In genomic region chr5:138933522-138934290, GRCh38 we compare ENCODE assay signal across 22 cellular contexts. TPM values are rescaled to one million over a fixed set of nuclear protein-coding genes. Genes with fewer than 3 reads are reported as not detected.
"Had no signal": no experiment of that assay in that cellular context is flagged by ENCODE, and none has a peak within 500 bp of the region (broad histone marks: within the 10 kb centered on the region; RNA-seq: fewer than 3 reads in every experiment).

No MANE protein-coding gene starts in this region.

- H3K9ac ChIP-seq: parathyroid adenoma had no signal

- H3K4me3 ChIP-seq: left lung, sigmoid colon, upper lobe of right lung had no signal

- ATAC-seq: activated CD4-positive, alpha-beta T cell treated with anti-CD3 and anti-CD28 coated beads for 36 hours; esophagus mucosa; left lung; natural killer cell; upper lobe of right lung had no signal

- H3K4me3 Mint-ChIP-seq: activated CD4-positive, alpha-beta T cell treated with anti-CD3 and anti-CD28 coated beads for 36 hours; activated naive CD4-positive, alpha-beta T cell treated with anti-CD3 and anti-CD28 coated beads for 36 hours; activated naive CD8-positive, alpha-beta T cell treated with anti-CD3 and anti-CD28 coated beads, Interleukin-2, amount 10 ng/mL, durations not matched to agents 7 days and 5 days; natural killer cell had no signal

- H3K27me3 Mint-ChIP-seq: activated CD4-positive, alpha-beta T cell treated with anti-CD3 and anti-CD28 coated beads for 36 hours; activated naive CD8-positive, alpha-beta T cell treated with anti-CD3 and anti-CD28 coated beads, Interleukin-2, amount 10 ng/mL, durations not matched to agents 7 days and 5 days had no signal

- DNase-seq: activated CD4-positive, alpha-beta T cell treated with anti-CD3 and anti-CD28 coated beads for 36 hours; activated CD4-positive, alpha-beta T cell treated with anti-CD3 and anti-CD28 coated beads, Interleukin-2, amount 50 U/mL, for 4 hours; activated naive CD4-positive, alpha-beta T cell treated with anti-CD3 and anti-CD28 coated beads for 36 hours; activated naive CD8-positive, alpha-beta T cell treated with anti-CD3 and anti-CD28 coated beads, Interleukin-2, amount 10 ng/mL, durations not matched to agents 7 days and 5 days; activated T-cell treated with anti-CD3 and anti-CD28 coated beads, Interleukin-2, amount 50 U/mL, for 48 hours; amygdala; effector memory CD4-positive, alpha-beta T cell; foreskin melanocyte; left lung; midbrain; natural killer cell; sigmoid colon; stimulated activated CD4-positive, alpha-beta T cell treated with anti-CD3 and anti-CD28 coated beads, Interleukin-2, amount 100 ng/mL, for 48 hours; stimulated activated naive CD4-positive, alpha-beta T cell treated with Interleukin-2 at 50 U/mL for 16 hours; T-helper 9 cell; upper lobe of right lung had no signal

- H3K27ac ChIP-seq: left lung, parathyroid adenoma, sigmoid colon, upper lobe of right lung had no signal

- H3K27ac Mint-ChIP-seq: activated CD4-positive, alpha-beta T cell treated with anti-CD3 and anti-CD28 coated beads for 36 hours; activated naive CD4-positive, alpha-beta T cell treated with anti-CD3 and anti-CD28 coated beads for 36 hours; activated naive CD8-positive, alpha-beta T cell treated with anti-CD3 and anti-CD28 coated beads, Interleukin-2, amount 10 ng/mL, durations not matched to agents 7 days and 5 days; natural killer cell had no signal

- H3K9me3 ChIP-seq: left lung, sigmoid colon, upper lobe of right lung had no signal

- FAIRE-seq: colon, endothelial cell of umbilical vein, kidney had no signal

- H3K9me3 Mint-ChIP-seq: activated naive CD4-positive, alpha-beta T cell treated with anti-CD3 and anti-CD28 coated beads for 36 hours; activated naive CD8-positive, alpha-beta T cell treated with anti-CD3 and anti-CD28 coated beads, Interleukin-2, amount 10 ng/mL, durations not matched to agents 7 days and 5 days; natural killer cell had no signal

- H3K4me1 ChIP-seq: left lung, parathyroid adenoma, sigmoid colon had no signal

- H2AFZ ChIP-seq: parathyroid adenoma had no signal

- H3K4me1 Mint-ChIP-seq: activated CD4-positive, alpha-beta T cell treated with anti-CD3 and anti-CD28 coated beads for 36 hours had no signal

- H3K79me2 ChIP-seq: parathyroid adenoma had no signal

- H3K27me3 ChIP-seq: left lung, sigmoid colon, upper lobe of right lung had no signal

RNA-seq across cellular contexts. Expression of gene LRRTM2, which starts 58.6 kb away (rescaled TPM):
- total RNA-seq: activated CD8-positive, alpha-beta memory T cell treated with anti-CD3 and anti-CD28 coated beads for 36 hours; activated naive CD4-positive, alpha-beta T cell treated with anti-CD3 and anti-CD28 coated beads for 36 hours had no signal
